In the genomic region with DNA sequence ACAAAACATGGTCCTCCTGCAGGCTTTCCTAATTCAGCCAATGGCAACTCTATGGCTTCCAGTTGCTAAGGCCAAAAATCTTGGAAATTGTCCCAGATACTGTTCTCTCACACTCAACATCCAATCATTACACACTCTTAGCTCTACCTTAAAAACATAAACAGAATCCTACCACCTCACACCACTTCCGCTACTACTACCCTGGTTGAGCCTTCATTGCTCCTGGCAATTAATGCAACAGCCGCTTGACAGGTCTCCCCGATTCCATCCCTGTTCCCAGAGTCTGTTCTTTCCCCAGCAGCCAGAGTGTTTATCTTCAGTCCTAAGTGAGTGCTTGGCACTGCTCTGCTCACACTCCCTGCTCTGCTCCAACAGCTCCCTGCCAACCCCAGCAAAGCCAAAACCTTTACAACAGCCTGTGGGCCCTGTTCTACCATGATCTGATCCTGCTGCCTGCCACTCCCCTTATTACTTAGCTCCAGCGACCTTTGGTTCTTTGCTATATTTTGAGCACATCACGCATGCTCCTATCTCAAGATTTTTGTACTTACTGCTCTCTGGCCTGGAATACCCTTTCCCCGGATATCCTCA, we compare ENCODE assay signal across 14 cellular contexts.
DNase-seq lines count a peak whose midpoint lies in the region; FAIRE-seq and TF ChIP-seq lines count a peak whose summit lies in the region.
"Had no signal": no experiment of that assay in that cellular context is flagged by ENCODE, and none has a peak within 500 bp of the region (broad histone marks: within the 10 kb centered on the region; RNA-seq: fewer than 3 reads in every experiment).

No MANE protein-coding gene starts in this region.

- H3K4me1 ChIP-seq in tibial artery = peaks cover 0 to 19% (median 12%) of the 10 kb centered on the region in 4 donors
- H3K4me1 ChIP-seq in esophagus squamous epithelium = peaks cover 0 to 17% (median 0%) of the 10 kb centered on the region in 3 donors

- H3K27ac ChIP-seq in tibial artery = peak overlapping the region; percentile 19 to 70
- H3K27ac ChIP-seq in esophagus squamous epithelium = peak overlapping the region in 2 of 4 donors; percentile 7 to 39

- H3K36me3 ChIP-seq in tibial artery (peaks cover 34 to 71% (median 53%) of the 10 kb centered on the region in 3 donors), esophagus squamous epithelium (peaks cover 3 to 93% (median 8%) of the 10 kb centered on the region in 3 donors)

- FAIRE-seq in frontal cortex (lab: Jason Lieb, UNC) = no peak
- FAIRE-seq: TTC549 had no signal

- H3K27me3 ChIP-seq in tibial artery = no peaks in the 10 kb centered on the region
- H3K27me3 ChIP-seq in esophagus squamous epithelium = no peaks in the 10 kb centered on the region

- TF ChIP-seq CTCF in astrocyte of the spinal cord (IDR thresholded peaks at IDR 0.05; ENCODE audit: low read depth, low read length) (no peak), tibial artery (IDR thresholded peaks at IDR 0.05) (no peak), esophagus squamous epithelium (IDR thresholded peaks at IDR 0.05) (no peak)

- DNase-seq in astrocyte of the spinal cord (ENCODE audit: low read depth, low spot score) (peak; percentile 33), head of caudate nucleus (peak in 25 of 42 donors; percentile 5 to 65 (median 28)), midbrain (lab: John Stamatoyannopoulos, UW) (peak; percentile 37), tibial artery (peak; percentile 54 to 77), esophagus squamous epithelium (lab: John Stamatoyannopoulos, UW) (no peak), frontal cortex (ENCODE audit: low spot score in 2 of 2) (no peak)
- DNase-seq in central memory CD4-positive, alpha-beta T cell = no peak
- DNase-seq: activated CD8-positive, alpha-beta memory T cell treated with anti-CD3 and anti-CD28 coated beads for 24 hours; activated naive CD4-positive, alpha-beta T cell; CD4-positive, alpha-beta T cell; mammary epithelial cell; NCI-H1694; NCI-H774 had no signal

- 69 to 84% methylated on average over 6 of the region's 6 CpGs for WGBS in esophagus squamous epithelium, 2 donors

- H3K9me3 ChIP-seq in tibial artery = no peaks in the 10 kb centered on the region
- H3K9me3 ChIP-seq in esophagus squamous epithelium = no peaks in the 10 kb centered on the region

- in situ Hi-C loops in astrocyte of the spinal cord (cut with HindIII; ENCODE audit: low sequenced_read_pairs) = no loop called here

- H3K4me3 ChIP-seq in astrocyte of the spinal cord (ENCODE audit: low read depth, low read length) (no peak overlapping the region), tibial artery (no peak overlapping the region), esophagus squamous epithelium (no peak overlapping the region)

- intact Hi-C loops in head of caudate nucleus (cut with DNase I) (no loop called here), tibial artery (cut with DNase I; ENCODE audit: low total_unique reads) (no loop called here), esophagus squamous epithelium (cut with DNase I) (no loop called here)

- TF ChIP-seq POLR2A in esophagus squamous epithelium (IDR thresholded peaks at IDR 0.05) = no peak

Comparison
In these comparisons a context has a peak if more than half of its experiments do, and no peak if none do; other contexts are left out.
1. DNase-seq: peak in astrocyte of the spinal cord (single experiment), head of caudate nucleus (25 of 42), midbrain (single experiment) and tibial artery (2 of 2); none in esophagus squamous epithelium (single experiment), frontal cortex (0 of 2) and central memory CD4-positive, alpha-beta T cell (single experiment).